9 cellular contexts compared by ENCODE assay signal in genomic region chr4:56410247-56410646, GRCh38. TPM values are rescaled to one million over a fixed set of nuclear protein-coding genes. Genes with fewer than 3 reads are reported as not detected.
A peak's percentile ranks its signal among the peaks of the same experiment; 100 is the strongest.
DNase-seq lines count a peak whose midpoint lies in the region; ATAC-seq, FAIRE-seq and TF ChIP-seq lines count a peak whose summit lies in the region.
"Had no signal": no experiment of that assay in that cellular context is flagged by ENCODE, and none has a peak within 500 bp of the region (broad histone marks: within the 10 kb centered on the region; RNA-seq: fewer than 3 reads in every experiment).

No MANE protein-coding gene starts in this region.

- peak overlapping the region; percentile 41 for H3K27ac Mint-ChIP-seq in stimulated activated effector memory CD8-positive, alpha-beta T cell treated with anti-CD3 and anti-CD28 coated beads, Interleukin-12 subunit alpha, Interleukin-12 subunit beta, amount 100 ng/mL, for 72 hours
- H3K27ac Mint-ChIP-seq: activated naive CD8-positive, alpha-beta T cell treated with anti-CD3 and anti-CD28 coated beads, Interleukin-2, amount 10 ng/mL, durations not matched to agents 7 days and 5 days had no signal

- CTCF ChIA-PET in AG04450 (lab: Charles Lee) = interaction anchor here (0.7 to 3.9 kb wide), 4 partner anchors 12 to 426 kb away, joined by 3 to 16 read pairs (median 5); no protein-coding TSS in a partner anchor

- FAIRE-seq in bronchial epithelial cell (lab: Jason Lieb, UNC) (no peak), islet of Langerhans (lab: Jason Lieb, UNC) (peak; percentile 99)

- no peak for TF ChIP-seq CTCF in AG04450 (IDR thresholded peaks at IDR 0.05; ENCODE audit: low read depth, low read length)
- no peak for TF ChIP-seq CTCF in bronchial epithelial cell (IDR thresholded peaks at IDR 0.05; ENCODE audit: insufficient read depth, low read length, severe bottlenecking)

- H3K4me3 ChIP-seq in AG04450 (ENCODE audit: low read depth, low read length) (peak overlapping the region; percentile 38), bronchial epithelial cell (ENCODE audit: low read depth, low read length) (peak overlapping the region; percentile 2)

- H3K27me3 ChIP-seq in AG04450 (ENCODE audit: control insufficient read depth, insufficient read depth, low read length) (no peaks in the 10 kb centered on the region), bronchial epithelial cell (ENCODE audit: control insufficient read depth, insufficient read depth, low read length) (no peaks in the 10 kb centered on the region)

- no peaks in the 10 kb centered on the region for H3K9me3 ChIP-seq in AG04450 (ENCODE audit: control insufficient read depth, insufficient read depth, low read length)

- no peaks in the 10 kb centered on the region for H3K9me3 Mint-ChIP-seq in stimulated activated effector memory CD8-positive, alpha-beta T cell treated with anti-CD3 and anti-CD28 coated beads, Interleukin-12 subunit alpha, Interleukin-12 subunit beta, amount 100 ng/mL, for 72 hours
- H3K9me3 Mint-ChIP-seq: activated naive CD8-positive, alpha-beta T cell treated with anti-CD3 and anti-CD28 coated beads, Interleukin-2, amount 10 ng/mL, durations not matched to agents 7 days and 5 days had no signal

- peak; percentile 88 for DNase-seq in AG04450 (ENCODE audit: low read depth, low spot score)
- DNase-seq in NCI-H748 (lab: John Stamatoyannopoulos, UW; ENCODE audit: unreplicated experiment) = peak; percentile 89
- DNase-seq in bronchial epithelial cell (ENCODE audit: low read depth) = peak; percentile 99
- DNase-seq in stimulated activated effector memory CD8-positive, alpha-beta T cell treated with anti-CD3 and anti-CD28 coated beads, Interleukin-12 subunit alpha, Interleukin-12 subunit beta, amount 100 ng/mL, for 72 hours (ENCODE audit: low spot score in 2 of 2) = no peak
- DNase-seq in stimulated activated CD4-positive, alpha-beta T cell treated with anti-CD3 and anti-CD28 coated beads, Interleukin-4, amount 100 ng/mL, for 4 hours = no peak
- DNase-seq: activated naive CD8-positive, alpha-beta T cell treated with anti-CD3 and anti-CD28 coated beads, Interleukin-2, amount 10 ng/mL, durations not matched to agents 7 days and 5 days had no signal

- peak overlapping the region; percentile 34 for H3K27ac ChIP-seq in AG04450 (ENCODE audit: low read depth, low read length)

- H3K4me3 Mint-ChIP-seq in stimulated activated effector memory CD8-positive, alpha-beta T cell treated with anti-CD3 and anti-CD28 coated beads, Interleukin-12 subunit alpha, Interleukin-12 subunit beta, amount 100 ng/mL, for 72 hours = no peak overlapping the region
- H3K4me3 Mint-ChIP-seq: activated naive CD8-positive, alpha-beta T cell treated with anti-CD3 and anti-CD28 coated beads, Interleukin-2, amount 10 ng/mL, durations not matched to agents 7 days and 5 days had no signal

- H3K36me3 ChIP-seq in bronchial epithelial cell (ENCODE audit: control insufficient read depth, insufficient read depth, low read length) = peaks cover 3% of the 10 kb centered on the region

- ATAC-seq in HG02938 (IDR thresholded peaks at IDR 0.05; ENCODE audit: unreplicated experiment) (peak; percentile 54), HG03139 (IDR thresholded peaks at IDR 0.05; ENCODE audit: unreplicated experiment) (no peak)
- peak; percentile 58 for ATAC-seq in stimulated activated effector memory CD8-positive, alpha-beta T cell treated with anti-CD3 and anti-CD28 coated beads, Interleukin-12 subunit alpha, Interleukin-12 subunit beta, amount 100 ng/mL, for 72 hours

- H3K36me3 Mint-ChIP-seq in stimulated activated effector memory CD8-positive, alpha-beta T cell treated with anti-CD3 and anti-CD28 coated beads, Interleukin-12 subunit alpha, Interleukin-12 subunit beta, amount 100 ng/mL, for 72 hours = peaks cover 27% of the 10 kb centered on the region

- POLR2A ChIA-PET in AG04450 (lab: Yijun Ruan, JAX) = interaction anchor here (1.1 to 1.2 kb wide), 2 partner anchors 23 to 25 kb away, joined by 6 to 7 read pairs; partner anchors contain the start of genes AASDH, PAICS and PPAT

- H3K4me1 Mint-ChIP-seq in stimulated activated effector memory CD8-positive, alpha-beta T cell treated with anti-CD3 and anti-CD28 coated beads, Interleukin-12 subunit alpha, Interleukin-12 subunit beta, amount 100 ng/mL, for 72 hours = peaks cover 15% of the 10 kb centered on the region

RNA-seq across cellular contexts. Expression of gene AASDH, which starts 23.0 kb away (rescaled TPM):
- polyA plus RNA-seq in AG04450 (2011; rRNA removed) = 10.0 and 14.8 TPM in 2 replicates
- polyA minus RNA-seq in AG04450 (2011; rRNA and poly(A)+ RNA removed) = 5.7 and 11.9 TPM in 2 replicates
- 12.9 and 28.9 TPM in 2 replicates for total RNA-seq in bronchial epithelial cell

RNA-seq across cellular contexts. Expression of gene PPAT, which starts 25.2 kb away (rescaled TPM):
- 9.8 and 11.6 TPM in 2 replicates for polyA plus RNA-seq in AG04450 (2011; rRNA removed)
- 8.6 and 8.9 TPM in 2 replicates for polyA minus RNA-seq in AG04450 (2011; rRNA and poly(A)+ RNA removed)
- total RNA-seq in bronchial epithelial cell = 17.4 and 33.2 TPM in 2 replicates

RNA-seq across cellular contexts. Expression of gene PAICS, which starts 25.8 kb away (rescaled TPM):
- 98.1 and 130 TPM in 2 replicates for polyA plus RNA-seq in AG04450 (2011; rRNA removed)
- 30.6 and 45.7 TPM in 2 replicates for polyA minus RNA-seq in AG04450 (2011; rRNA and poly(A)+ RNA removed)
- total RNA-seq in bronchial epithelial cell = 19.5 and 29.7 TPM in 2 replicates

RNA-seq across cellular contexts. Expression of gene SRP72, which starts 57.2 kb away (rescaled TPM):
- 134 and 176 TPM in 2 replicates for polyA plus RNA-seq in AG04450 (2011; rRNA removed)
- polyA minus RNA-seq in AG04450 (2011; rRNA and poly(A)+ RNA removed) = 164 and 177 TPM in 2 replicates
- 73.7 and 107 TPM in 2 replicates for total RNA-seq in bronchial epithelial cell

Comparison
In these comparisons a context has a peak if more than half of its experiments do, and no peak if none do; other contexts are left out.
1. DNase-seq: peak in AG04450 (single experiment), NCI-H748 (single experiment) and bronchial epithelial cell (single experiment); none in stimulated activated effector memory CD8-positive, alpha-beta T cell treated with anti-CD3 and anti-CD28 coated beads, Interleukin-12 subunit alpha, Interleukin-12 subunit beta, amount 100 ng/mL, for 72 hours (0 of 2) and stimulated activated CD4-positive, alpha-beta T cell treated with anti-CD3 and anti-CD28 coated beads, Interleukin-4, amount 100 ng/mL, for 4 hours (0 of 2).